Comparison of ENCODE assay signal across 12 cellular contexts in the genomic region with DNA sequence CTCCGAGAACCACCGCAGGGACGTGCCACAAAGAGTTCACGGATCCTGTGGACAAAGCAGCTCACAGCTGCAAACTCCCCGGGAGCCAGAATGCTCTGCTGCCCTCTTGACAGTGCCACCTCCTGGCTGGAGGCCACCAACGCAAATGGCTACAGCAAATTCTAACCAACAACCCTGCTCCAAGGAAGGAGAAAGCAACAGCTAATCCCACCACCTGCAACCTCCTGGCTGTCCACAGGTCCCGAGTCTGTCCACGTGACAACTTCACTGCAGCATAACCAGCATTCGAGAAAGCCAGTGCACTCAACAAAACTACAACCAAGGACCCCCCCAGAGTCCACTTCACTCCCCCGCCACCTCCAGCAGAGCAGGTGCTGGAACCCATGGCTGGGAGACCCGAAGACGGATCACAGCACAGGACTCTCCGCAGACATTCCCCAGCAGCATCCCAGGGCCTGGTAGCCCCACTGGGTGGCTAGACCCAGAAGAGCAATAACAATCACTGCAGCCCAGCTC. TPM values are rescaled to one million over a fixed set of nuclear protein-coding genes. Genes with fewer than 3 reads are reported as not detected.
A peak's percentile ranks its signal among the peaks of the same experiment; 100 is the strongest.
DNase-seq lines count a peak whose midpoint lies in the region; ATAC-seq and TF ChIP-seq lines count a peak whose summit lies in the region.
"Had no signal": no experiment of that assay in that cellular context is flagged by ENCODE, and none has a peak within 500 bp of the region (broad histone marks: within the 10 kb centered on the region; RNA-seq: fewer than 3 reads in every experiment).

No MANE protein-coding gene starts in this region.

- intact Hi-C loops in PC-3 (cut with micrococcal nuclease), result loop anchor here (2.0 kb wide), 1 partner anchor 130 kb away; no protein-coding TSS in a partner anchor
- intact Hi-C loops in spleen (cut with DNase I; ENCODE audit: low total_unique reads), result no loop called here

- peak; percentile 64 for DNase-seq in activated effector memory CD4-positive, alpha-beta T cell treated with anti-CD3 and anti-CD28 coated beads, Interleukin-2, amount 50 U/mL, for 16 hours
- DNase-seq in activated effector memory CD4-positive, alpha-beta T cell treated with Interleukin-2 at 50 U/mL for 16 hours, result no peak
- DNase-seq in PC-3 (peak; percentile 48), epithelial cell of proximal tubule (ENCODE audit: low read depth) (no peak), spleen (peak; percentile 37), amniotic stem cell (lab: John Stamatoyannopoulos, UW) (no peak), H4 (ENCODE audit: low spot score) (no peak), NCI-H2029 treated with DMSO at 0.1 percent for 48 hours (lab: John Stamatoyannopoulos, UW) (no peak)
- DNase-seq: CD4-positive, CD25-positive, alpha-beta regulatory T cell; left ventricle myocardium inferior; NCI-H1417 treated with DMSO at 0.1 percent for 48 hours had no signal

- H3K4me3 ChIP-seq in PC-3 (ENCODE audit: low read length) (no peak overlapping the region), epithelial cell of proximal tubule (ENCODE audit: low read depth, low read length) (no peak overlapping the region), spleen (no peak overlapping the region)
- H3K4me3 ChIP-seq: left ventricle myocardium inferior, vagina had no signal

- H3K27me3 ChIP-seq in PC-3 (ENCODE audit: low read length), result no peaks in the 10 kb centered on the region
- H3K27me3 ChIP-seq in spleen (replicated peaks in 1 of 7), result no peaks in the 10 kb centered on the region
- H3K27me3 ChIP-seq: vagina had no signal

- H3K27ac ChIP-seq in PC-3 (ENCODE audit: low read length), result no peak overlapping the region
- no peak overlapping the region for H3K27ac ChIP-seq in spleen
- H3K27ac ChIP-seq: left ventricle myocardium inferior, vagina had no signal

- CTCF ChIA-PET in PC-3 (lab: Charles Lee), result interaction anchor here (0.6 to 1.4 kb wide), 5 partner anchors 22 to 165 kb away, joined by 3 to 6 read pairs (median 3); no protein-coding TSS in a partner anchor

- H3K9me2 ChIP-seq in PC-3 (replicated peaks; ENCODE audit: low read length), result no peaks in the 10 kb centered on the region

- peaks cover 54% of the 10 kb centered on the region for H3K36me3 ChIP-seq in PC-3 (ENCODE audit: low read depth, low read length)
- H3K36me3 ChIP-seq in spleen, result peaks cover 3 to 98% (median 77%) of the 10 kb centered on the region in 6 donors

- POLR2A ChIA-PET in PC-3 (lab: Charles Lee; ENCODE audit: unreplicated experiment), result no interaction called here

- no TSS peak for BruUV-seq in PC-3 (replicated peaks; lab: Mats Ljungman, UMichigan)

- 94 to 98% (median 97%) methylated on average over 13 of the region's 13 CpGs for WGBS in spleen, 5 donors

- no peak overlapping the region for H2AFZ ChIP-seq in PC-3 (ENCODE audit: low read length)

- TF ChIP-seq CTCF in PC-3 (conservative IDR thresholded peaks at IDR 0.05; ENCODE audit: low read depth, low read length) (peak; percentile 70), epithelial cell of proximal tubule (conservative IDR thresholded peaks at IDR 0.05; ENCODE audit: low read depth, low read length) (peak; percentile 51), spleen (IDR thresholded peaks at IDR 0.05 in 8 of 11, conservative IDR thresholded peaks at IDR 0.05 in 3 of 11) (no peak)

- no peaks in the 10 kb centered on the region for H3F3A ChIP-seq in PC-3 (ENCODE audit: low read length, unreplicated experiment)

- H3K9me3 ChIP-seq in PC-3 (ENCODE audit: low read length) (no peaks in the 10 kb centered on the region; the same call in 1 of the 2 replicates), spleen (peaks cover 4 to 30% (median 25%) of the 10 kb centered on the region in 8 donors)
- H3K9me3 ChIP-seq: vagina had no signal

- TF ChIP-seq POLR2A in spleen (IDR thresholded peaks at IDR 0.05), result no peak

- H4K20me1 ChIP-seq in PC-3 (ENCODE audit: low read length), result no peaks in the 10 kb centered on the region

- peaks cover 16% of the 10 kb centered on the region for H3K79me2 ChIP-seq in PC-3 (ENCODE audit: low read length)

- no peak overlapping the region for H3K9ac ChIP-seq in PC-3 (ENCODE audit: low read length)

- H3K4me2 ChIP-seq in PC-3 (ENCODE audit: low read length), result no peak overlapping the region

- H3K4me1 ChIP-seq in PC-3 (ENCODE audit: insufficient read depth, low read length) (no peaks in the 10 kb centered on the region), spleen (peaks cover 0 to 16% (median 6%) of the 10 kb centered on the region in 6 donors)
- H3K4me1 ChIP-seq: left ventricle myocardium inferior, vagina had no signal

- peak; percentile 55; the same call in 1 of the 2 replicates for ATAC-seq in PC-3

RNA-seq across cellular contexts. Expression of a gene that starts 17.3 kb away (rescaled TPM):
- total RNA-seq in PC-3 (2014; rRNA removed) (19.6 and 28.2 TPM in 2 replicates), epithelial cell of proximal tubule (10.4 and 12.4 TPM in 2 replicates), spleen (10 to 100 TPM; 24.1 to 37.0 (median 28.8) TPM)
- polyA plus RNA-seq in spleen, result 10 to 100 TPM; 10.5 to 23.2 (median 19.3) TPM
- total RNA-seq in H4 (2014; rRNA removed; shearing (Covaris generic)), result 27.7 and 28.7 TPM in 2 replicates

Comparison
In these comparisons a context has a peak if more than half of its experiments do, and no peak if none do; other contexts are left out.
1. DNase-seq: peak in activated effector memory CD4-positive, alpha-beta T cell treated with anti-CD3 and anti-CD28 coated beads, Interleukin-2, amount 50 U/mL, for 16 hours (single experiment), PC-3 (single experiment) and spleen (single experiment); none in activated effector memory CD4-positive, alpha-beta T cell treated with Interleukin-2 at 50 U/mL for 16 hours (single experiment), epithelial cell of proximal tubule (single experiment), amniotic stem cell (single experiment), H4 (single experiment) and NCI-H2029 treated with DMSO at 0.1 percent for 48 hours (single experiment).
2. CTCF ChIP-seq: peak in PC-3 (single experiment) and epithelial cell of proximal tubule (single experiment); none in spleen (0 of 11).